In the genomic region with DNA sequence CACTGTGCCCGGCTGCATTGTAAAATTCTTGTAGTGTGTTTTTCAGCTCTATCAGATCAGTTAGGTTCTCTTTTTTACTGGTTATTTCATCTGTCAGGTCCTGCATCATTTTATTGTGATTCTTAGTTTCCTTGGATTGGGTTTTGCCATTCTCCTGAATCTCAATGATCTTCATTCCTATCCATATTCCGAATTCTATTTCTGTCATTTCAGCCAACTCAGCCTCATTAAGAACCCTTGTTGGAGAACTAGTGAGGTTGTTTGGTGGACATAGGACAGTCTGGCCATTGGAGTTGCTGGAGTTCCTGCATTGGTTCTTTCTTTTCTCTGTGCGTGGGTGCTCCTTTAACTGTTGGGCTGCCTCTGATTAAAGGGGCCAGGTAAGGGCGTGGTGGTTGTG, we compare ENCODE assay signal across 3 cellular contexts.
TF ChIP-seq lines count a peak whose summit lies in the region.

No MANE protein-coding gene starts in this region.

TF ChIP-seq in HEK293, 187 proteins besides CTCF, POLR2A, EP300 and RAD21:
- no peak for TF ChIP-seq ZNF10 (tag by site-specific recombination; IDR thresholded peaks at IDR 0.05)
- no peak for TF ChIP-seq ZNF18 (tag by site-specific recombination; IDR thresholded peaks at IDR 0.05)
- no peak for TF ChIP-seq ZBTB1 (tag by site-specific recombination; IDR thresholded peaks at IDR 0.05)
- TF ChIP-seq ZSCAN18 (tag by site-specific recombination; IDR thresholded peaks at IDR 0.05), result no peak
- TF ChIP-seq ZNF433 (tag by site-specific recombination; IDR thresholded peaks at IDR 0.05; ENCODE audit: low read depth), result peak; percentile 95
- no peak for TF ChIP-seq SP7 (tag by site-specific recombination; IDR thresholded peaks at IDR 0.05)
- TF ChIP-seq ZNF350 (tag by site-specific recombination; IDR thresholded peaks at IDR 0.05), result no peak
- TF ChIP-seq, protein P1, sequence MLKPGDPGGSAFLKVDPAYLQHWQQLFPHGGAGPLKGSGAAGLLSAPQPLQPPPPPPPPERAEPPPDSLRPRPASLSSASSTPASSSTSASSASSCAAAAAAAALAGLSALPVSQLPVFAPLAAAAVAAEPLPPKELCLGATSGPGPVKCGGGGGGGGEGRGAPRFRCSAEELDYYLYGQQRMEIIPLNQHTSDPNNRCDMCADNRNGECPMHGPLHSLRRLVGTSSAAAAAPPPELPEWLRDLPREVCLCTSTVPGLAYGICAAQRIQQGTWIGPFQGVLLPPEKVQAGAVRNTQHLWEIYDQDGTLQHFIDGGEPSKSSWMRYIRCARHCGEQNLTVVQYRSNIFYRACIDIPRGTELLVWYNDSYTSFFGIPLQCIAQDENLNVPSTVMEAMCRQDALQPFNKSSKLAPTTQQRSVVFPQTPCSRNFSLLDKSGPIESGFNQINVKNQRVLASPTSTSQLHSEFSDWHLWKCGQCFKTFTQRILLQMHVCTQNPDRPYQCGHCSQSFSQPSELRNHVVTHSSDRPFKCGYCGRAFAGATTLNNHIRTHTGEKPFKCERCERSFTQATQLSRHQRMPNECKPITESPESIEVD (tag by site-specific recombination; IDR thresholded peaks at IDR 0.05), result no peak

TF ChIP-seq in WTC11, 78 proteins besides CTCF, POLR2A, EP300 and RAD21:
- TF ChIP-seq, protein P2, sequence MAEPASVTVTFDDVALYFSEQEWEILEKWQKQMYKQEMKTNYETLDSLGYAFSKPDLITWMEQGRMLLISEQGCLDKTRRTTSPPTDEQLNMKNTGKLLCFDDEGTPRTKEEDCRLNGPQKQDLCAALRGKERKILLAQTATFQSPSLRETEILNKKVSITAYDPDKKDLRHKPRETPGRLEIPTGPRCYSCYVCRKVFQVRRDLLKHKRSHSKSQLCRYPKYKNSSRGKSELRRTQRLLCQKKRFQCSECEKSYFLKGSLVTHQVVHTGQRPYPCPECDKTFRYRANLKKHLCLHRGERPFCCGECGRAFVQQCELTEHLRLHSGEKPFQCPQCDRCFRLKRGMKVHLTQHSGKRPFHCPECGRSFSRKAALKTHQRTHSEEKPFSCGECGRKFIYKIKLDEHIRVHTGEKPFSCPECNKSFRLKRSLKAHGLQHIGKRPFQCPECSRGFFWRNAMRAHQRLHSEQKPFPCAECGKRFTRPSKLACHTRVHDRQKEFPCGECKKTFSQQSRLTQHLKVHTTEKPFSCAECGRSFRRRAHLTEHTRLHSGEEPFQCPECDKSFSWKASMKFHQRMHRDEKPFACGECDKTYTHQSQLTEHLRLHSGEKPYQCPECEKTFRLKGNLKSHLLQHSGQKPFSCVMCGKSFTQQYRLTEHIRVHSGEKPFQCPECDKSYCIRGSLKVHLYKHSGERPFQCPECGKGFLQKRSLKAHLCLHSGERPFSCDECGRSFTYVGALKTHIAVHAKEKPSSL (CRISPR knock-in tag; conservative IDR thresholded peaks at IDR 0.05), result no peak
- TF ChIP-seq FOXP1 (CRISPR knock-in tag; IDR thresholded peaks at IDR 0.05; ENCODE audit: borderline replicate concordance) (no peak), E2F1 (CRISPR knock-in tag; IDR thresholded peaks at IDR 0.05) (no peak), TCF7 (CRISPR knock-in tag; IDR thresholded peaks at IDR 0.05; ENCODE audit: low read depth) (no peak), NR2C2 (CRISPR knock-in tag; IDR thresholded peaks at IDR 0.05) (no peak)
- TF ChIP-seq, protein P3, sequence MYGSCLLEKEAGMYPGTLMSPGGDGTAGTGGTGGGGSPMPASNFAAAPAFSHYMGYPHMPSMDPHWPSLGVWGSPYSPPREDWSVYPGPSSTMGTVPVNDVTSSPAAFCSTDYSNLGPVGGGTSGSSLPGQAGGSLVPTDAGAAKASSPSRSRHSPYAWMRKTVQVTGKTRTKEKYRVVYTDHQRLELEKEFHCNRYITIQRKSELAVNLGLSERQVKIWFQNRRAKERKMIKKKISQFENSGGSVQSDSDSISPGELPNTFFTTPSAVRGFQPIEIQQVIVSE (CRISPR knock-in tag; IDR thresholded peaks at IDR 0.05; ENCODE audit: borderline replicate concordance), result no peak

TF ChIP-seq in K562, 482 proteins besides CTCF, POLR2A, EP300 and RAD21:
- no peak for TF ChIP-seq TOE1 (IDR thresholded peaks at IDR 0.05; ENCODE audit: borderline replicate concordance)
- no peak for TF ChIP-seq TOE1 (CRISPR knock-in tag; IDR thresholded peaks at IDR 0.05; ENCODE audit: borderline replicate concordance, low read depth)
- no peak for TF ChIP-seq HNRNPH1 (optimal IDR thresholded peaks at IDR 0.05; ENCODE audit: low read depth, low read length)
- TF ChIP-seq, protein P4, sequence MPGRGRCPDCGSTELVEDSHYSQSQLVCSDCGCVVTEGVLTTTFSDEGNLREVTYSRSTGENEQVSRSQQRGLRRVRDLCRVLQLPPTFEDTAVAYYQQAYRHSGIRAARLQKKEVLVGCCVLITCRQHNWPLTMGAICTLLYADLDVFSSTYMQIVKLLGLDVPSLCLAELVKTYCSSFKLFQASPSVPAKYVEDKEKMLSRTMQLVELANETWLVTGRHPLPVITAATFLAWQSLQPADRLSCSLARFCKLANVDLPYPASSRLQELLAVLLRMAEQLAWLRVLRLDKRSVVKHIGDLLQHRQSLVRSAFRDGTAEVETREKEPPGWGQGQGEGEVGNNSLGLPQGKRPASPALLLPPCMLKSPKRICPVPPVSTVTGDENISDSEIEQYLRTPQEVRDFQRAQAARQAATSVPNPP (IDR thresholded peaks at IDR 0.05; ENCODE audit: borderline replicate concordance, insufficient read depth, insufficient read length), result no peak
- TF ChIP-seq ZNF280A (IDR thresholded peaks at IDR 0.05; ENCODE audit: low read depth, partially characterized antibody), result no peak
- no peak for TF ChIP-seq ZKSCAN8 (CRISPR knock-in tag; IDR thresholded peaks at IDR 0.05)
- TF ChIP-seq KLF6 (CRISPR knock-in tag; IDR thresholded peaks at IDR 0.05; ENCODE audit: borderline replicate concordance), result no peak
- TF ChIP-seq, protein P5, sequence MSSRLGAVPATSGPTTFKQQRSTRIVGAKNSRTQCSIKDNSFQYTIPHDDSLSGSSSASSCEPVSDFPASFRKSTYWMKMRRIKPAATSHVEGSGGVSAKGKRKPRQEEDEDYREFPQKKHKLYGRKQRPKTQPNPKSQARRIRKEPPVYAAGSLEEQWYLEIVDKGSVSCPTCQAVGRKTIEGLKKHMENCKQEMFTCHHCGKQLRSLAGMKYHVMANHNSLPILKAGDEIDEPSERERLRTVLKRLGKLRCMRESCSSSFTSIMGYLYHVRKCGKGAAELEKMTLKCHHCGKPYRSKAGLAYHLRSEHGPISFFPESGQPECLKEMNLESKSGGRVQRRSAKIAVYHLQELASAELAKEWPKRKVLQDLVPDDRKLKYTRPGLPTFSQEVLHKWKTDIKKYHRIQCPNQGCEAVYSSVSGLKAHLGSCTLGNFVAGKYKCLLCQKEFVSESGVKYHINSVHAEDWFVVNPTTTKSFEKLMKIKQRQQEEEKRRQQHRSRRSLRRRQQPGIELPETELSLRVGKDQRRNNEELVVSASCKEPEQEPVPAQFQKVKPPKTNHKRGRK (tag; IDR thresholded peaks at IDR 0.05), result no peak
- TF ChIP-seq BCL6 (CRISPR knock-in tag; IDR thresholded peaks at IDR 0.05), result no peak
- TF ChIP-seq, protein P6, sequence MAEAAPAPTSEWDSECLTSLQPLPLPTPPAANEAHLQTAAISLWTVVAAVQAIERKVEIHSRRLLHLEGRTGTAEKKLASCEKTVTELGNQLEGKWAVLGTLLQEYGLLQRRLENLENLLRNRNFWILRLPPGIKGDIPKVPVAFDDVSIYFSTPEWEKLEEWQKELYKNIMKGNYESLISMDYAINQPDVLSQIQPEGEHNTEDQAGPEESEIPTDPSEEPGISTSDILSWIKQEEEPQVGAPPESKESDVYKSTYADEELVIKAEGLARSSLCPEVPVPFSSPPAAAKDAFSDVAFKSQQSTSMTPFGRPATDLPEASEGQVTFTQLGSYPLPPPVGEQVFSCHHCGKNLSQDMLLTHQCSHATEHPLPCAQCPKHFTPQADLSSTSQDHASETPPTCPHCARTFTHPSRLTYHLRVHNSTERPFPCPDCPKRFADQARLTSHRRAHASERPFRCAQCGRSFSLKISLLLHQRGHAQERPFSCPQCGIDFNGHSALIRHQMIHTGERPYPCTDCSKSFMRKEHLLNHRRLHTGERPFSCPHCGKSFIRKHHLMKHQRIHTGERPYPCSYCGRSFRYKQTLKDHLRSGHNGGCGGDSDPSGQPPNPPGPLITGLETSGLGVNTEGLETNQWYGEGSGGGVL (CRISPR knock-in tag; IDR thresholded peaks at IDR 0.05), result no peak
- TF ChIP-seq HMBOX1 (IDR thresholded peaks at IDR 0.05), result no peak
- no peak for TF ChIP-seq RREB1 (CRISPR knock-in tag; IDR thresholded peaks at IDR 0.05)
- TF ChIP-seq MEF2A (IDR thresholded peaks at IDR 0.05; ENCODE audit: control insufficient read depth, low read depth, low read length), result no peak
- TF ChIP-seq ILK (tag; IDR thresholded peaks at IDR 0.05; ENCODE audit: borderline replicate concordance, low read depth), result no peak
- TF ChIP-seq CSDE1 (IDR thresholded peaks at IDR 0.05), result no peak
- no peak for TF ChIP-seq MTA1 (IDR thresholded peaks at IDR 0.05; ENCODE audit: borderline replicate concordance)
- no peak for TF ChIP-seq CXXC5 (CRISPR knock-in tag; IDR thresholded peaks at IDR 0.05)
